Comparison of ENCODE assay signal across 1 cellular context in the genomic region with DNA sequence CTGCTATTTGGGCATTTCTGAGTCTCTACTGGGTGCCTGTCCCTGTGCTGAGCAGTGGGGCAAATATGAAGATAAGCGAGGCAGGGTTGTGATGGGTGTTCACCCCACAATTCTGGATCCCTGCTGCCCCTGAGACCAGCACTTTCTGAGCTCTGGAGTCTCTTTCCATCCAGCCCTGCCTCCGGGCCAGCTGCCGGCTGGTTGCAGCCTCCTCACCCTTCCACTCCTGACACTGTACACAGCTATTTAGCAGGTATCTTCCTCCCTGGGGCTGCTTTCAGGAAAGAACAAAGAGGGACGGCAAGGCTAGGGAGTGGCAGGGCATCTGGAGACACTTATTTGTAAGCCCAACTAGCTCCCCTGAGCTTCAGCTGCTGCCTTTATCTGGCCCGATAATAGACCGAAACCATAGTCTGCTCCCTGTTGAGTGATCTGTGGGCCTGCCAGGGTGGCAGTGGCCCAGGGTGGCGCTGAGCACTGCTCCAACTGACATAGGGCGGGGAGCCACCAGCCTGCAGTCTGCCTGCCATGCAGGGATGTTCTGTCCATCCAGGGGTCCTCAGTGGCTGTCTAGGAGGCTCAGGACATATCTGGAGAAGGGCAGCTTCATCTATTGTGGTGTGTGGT.
TF ChIP-seq lines count a peak whose summit lies in the region.

No MANE protein-coding gene starts in this region.

TF ChIP-seq in IMR-90, 13 proteins besides CTCF, POLR2A, EP300 and RAD21 (continued from another document):
- TF ChIP-seq RCOR1 (IDR thresholded peaks at IDR 0.05; ENCODE audit: insufficient replicate concordance, low read length) = no peak
